27 cellular contexts compared by ENCODE assay signal in the genomic region with DNA sequence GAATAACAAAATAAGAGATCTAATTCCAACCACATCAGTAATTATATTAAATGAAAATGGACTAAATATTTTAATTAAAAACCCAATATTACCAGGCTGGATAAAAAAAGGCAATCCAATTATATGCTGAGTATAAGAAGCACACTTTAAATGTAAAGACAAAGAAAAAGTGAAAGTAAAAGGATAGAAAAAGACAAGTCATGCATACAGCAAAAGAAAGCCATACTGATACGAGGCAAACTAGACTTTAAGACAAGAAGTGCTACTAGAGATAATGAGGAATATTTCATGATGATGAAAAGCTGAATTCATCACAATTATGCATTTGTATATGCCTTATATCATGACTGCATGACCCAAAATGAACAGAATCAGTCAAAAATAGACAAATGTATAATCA.
DNase-seq lines count a peak whose midpoint lies in the region; ATAC-seq and TF ChIP-seq lines count a peak whose summit lies in the region.
"Had no signal": no experiment of that assay in that cellular context is flagged by ENCODE, and none has a peak within 500 bp of the region (broad histone marks: within the 10 kb centered on the region; RNA-seq: fewer than 3 reads in every experiment).

No MANE protein-coding gene starts in this region.

- H2AK5ac ChIP-seq in IMR-90 (ENCODE audit: low read depth, low read length), result no peak overlapping the region

- H3K27me3 ChIP-seq in IMR-90 (ENCODE audit: control insufficient read depth, insufficient read depth, low read length), result no peaks in the 10 kb centered on the region
- H3K27me3 ChIP-seq: colonic mucosa, Peyer's patch had no signal

- no peaks in the 10 kb centered on the region for H4K20me1 ChIP-seq in IMR-90 (ENCODE audit: insufficient read depth, low read length)

- H3K4me1 ChIP-seq in IMR-90 (ENCODE audit: control insufficient read depth, insufficient read depth, low read length), result no peaks in the 10 kb centered on the region
- H3K4me1 ChIP-seq: colonic mucosa, Peyer's patch, psoas muscle, SJSA1 had no signal

- H4K91ac ChIP-seq in IMR-90 (ENCODE audit: insufficient read depth, low read depth, low read length), result no peak overlapping the region

- H2AK9ac ChIP-seq in IMR-90 (replicated peaks; ENCODE audit: low read depth, low read length, poor library complexity), result no peak overlapping the region

- no peak for TF ChIP-seq RAD21 in IMR-90 (IDR thresholded peaks at IDR 0.05; ENCODE audit: low read length)

- no peak overlapping the region for H2BK20ac ChIP-seq in IMR-90 (ENCODE audit: low read depth, low read length)

- intact Hi-C loops in IMR-90 (cut with micrococcal nuclease), result no loop called here

- peak; percentile 75 for ATAC-seq in GM18502 (IDR thresholded peaks at IDR 0.05; ENCODE audit: poor library complexity, unreplicated experiment)
- peak; percentile 69 for ATAC-seq in GM21390 (IDR thresholded peaks at IDR 0.05; ENCODE audit: unreplicated experiment)
- no peak for ATAC-seq in IMR-90 (ENCODE audit: low read depth)
- ATAC-seq in GM19467 (IDR thresholded peaks at IDR 0.05; ENCODE audit: unreplicated experiment), result no peak
- ATAC-seq: activated naive CD8-positive, alpha-beta T cell treated with anti-CD3 and anti-CD28 coated beads, Interleukin-2, amount 50 U/mL, for 24 hours; K562; psoas muscle had no signal

- H2BK15ac ChIP-seq in IMR-90 (ENCODE audit: low read depth, low read length), result no peak overlapping the region

- H3K18ac ChIP-seq in IMR-90 (ENCODE audit: low read depth, low read length), result no peak overlapping the region

- H2AFZ ChIP-seq in IMR-90 (replicated peaks; ENCODE audit: low read length, poor library complexity), result no peak overlapping the region

- H3K4me3 ChIP-seq in IMR-90 (ENCODE audit: insufficient read depth, low read depth, low read length), result no peak overlapping the region
- no peak overlapping the region for H3K4me3 ChIP-seq in fibroblast of the aortic adventitia (ENCODE audit: low read depth, low read length)
- H3K4me3 ChIP-seq: colonic mucosa, K562, Peyer's patch, psoas muscle, SJSA1, skin epidermis had no signal

- no peak overlapping the region for H3K27ac ChIP-seq in IMR-90 (ENCODE audit: insufficient read depth, low read length)
- H3K27ac ChIP-seq: colonic mucosa, Peyer's patch, psoas muscle, SJSA1, skin epidermis, WERI-Rb-1 had no signal

- no peak overlapping the region for H2BK5ac ChIP-seq in IMR-90 (ENCODE audit: low read depth, low read length, poor library complexity, severe bottlenecking)

- H3K9me1 ChIP-seq in IMR-90 (ENCODE audit: insufficient read depth, low read length), result no peaks in the 10 kb centered on the region

- dilution Hi-C loops in IMR-90 (cut with HindIII; ENCODE audit: low sequenced_read_pairs, unreplicated experiment), result no loop called here

- no peak overlapping the region for H3K4ac ChIP-seq in IMR-90 (ENCODE audit: low read depth, low read length)

- no peak overlapping the region for H3K56ac ChIP-seq in IMR-90 (ENCODE audit: extremely low read depth, insufficient read depth, low read length)

- WGBS in IMR-90 (ENCODE audit: extremely low coverage in 2 of 2, insufficient read length in 1 of 2), 2 experiments, result no CpG with 5 or more reads among the region's 1 CpG

- no peak overlapping the region for H2BK120ac ChIP-seq in IMR-90 (ENCODE audit: low read depth, low read length)

- no peaks in the 10 kb centered on the region for H3K79me1 ChIP-seq in IMR-90 (ENCODE audit: low read depth in 1 of 2, low read length in 2 of 2)

- in situ Hi-C loops in IMR-90 (cut with MboI; ENCODE audit: low sequenced_read_pairs), result no loop called here

- H3K4me2 ChIP-seq in IMR-90 (ENCODE audit: low read depth, low read length), result peak overlapping the region; percentile 67

- no peak overlapping the region for H3K9ac ChIP-seq in IMR-90 (ENCODE audit: low read depth, low read length)

- BruUV-seq in IMR-90 (replicated peaks; lab: Mats Ljungman, UMichigan), result no TSS peak

- H3K14ac ChIP-seq in IMR-90 (replicated peaks; ENCODE audit: low read depth, low read length), result no peak overlapping the region

- POLR2A ChIA-PET in IMR-90 (lab: Charles Lee; ENCODE audit: unreplicated experiment), result no interaction called here

- no peak overlapping the region for H4K5ac ChIP-seq in IMR-90 (ENCODE audit: low read depth, low read length)

- no peak overlapping the region for H4K8ac ChIP-seq in IMR-90 (ENCODE audit: low read depth in 2 of 2, low read length in 2 of 2)

- TF ChIP-seq POLR2A in IMR-90 (IDR thresholded peaks at IDR 0.05; ENCODE audit: low read depth, low read length), result no peak

- no peaks in the 10 kb centered on the region for H3K36me3 ChIP-seq in IMR-90 (ENCODE audit: control insufficient read depth, insufficient read depth, low read length)
- H3K36me3 ChIP-seq: colonic mucosa, Peyer's patch, SJSA1, WERI-Rb-1 had no signal

- DNase-seq in IMR-90, result no peak
- DNase-seq in fibroblast of the aortic adventitia (ENCODE audit: low read depth), result peak; percentile 1
- DNase-seq in NCI-H187 treated with DMSO at 0.1 percent for 48 hours (lab: John Stamatoyannopoulos, UW), result no peak
- no peak for DNase-seq in NCI-H2029 (lab: John Stamatoyannopoulos, UW)
- DNase-seq in NCI-H526 (lab: John Stamatoyannopoulos, UW), result no peak
- DNase-seq: activated CD4-positive, alpha-beta T cell treated with anti-CD3 and anti-CD28 coated beads, Interleukin-2, amount 50 U/mL, for 4 hours; activated CD8-positive, alpha-beta memory T cell treated with anti-CD3 and anti-CD28 coated beads, Interleukin-2, amount 50 U/mL, for 48 hours; activated effector memory CD4-positive, alpha-beta T cell treated with Interleukin-2 at 50 U/mL for 16 hours; activated naive CD8-positive, alpha-beta T cell treated with anti-CD3 and anti-CD28 coated beads, Interleukin-2, amount 50 U/mL, for 24 hours; CD4-positive, alpha-beta T cell; colonic mucosa; DMS153; GDM1; NCI-H2081; NCI-H446 treated with DMSO at 0.1 percent for 48 hours; NK-92 treated with Interleukin-12 subunit alpha and Interleukin-12 subunit beta, amount 100 ng/mL, for 24 hours; Peyer's patch; psoas muscle; stimulated activated CD4-positive, alpha-beta T cell treated with anti-CD3 and anti-CD28 coated beads, Interleukin-2, amount 100 ng/mL, for 24 hours; stimulated activated naive CD4-positive, alpha-beta T cell; WERI-Rb-1 had no signal

- no peak overlapping the region for H3K23ac ChIP-seq in IMR-90 (ENCODE audit: low read depth, low read length)

- TF ChIP-seq CTCF in IMR-90 (conservative IDR thresholded peaks at IDR 0.05; ENCODE audit: low read depth, low read length) (no peak), fibroblast of the aortic adventitia (IDR thresholded peaks at IDR 0.05; ENCODE audit: insufficient read depth, low read length) (no peak)

- H3K9me3 ChIP-seq in IMR-90 (ENCODE audit: control insufficient read depth, insufficient read depth, low read length), result no peaks in the 10 kb centered on the region
- H3K9me3 ChIP-seq: colonic mucosa, Peyer's patch, psoas muscle, SJSA1 had no signal

- CTCF ChIA-PET in IMR-90 (lab: Yijun Ruan, JAX), result no interaction called here

TF ChIP-seq in IMR-90, 13 proteins besides CTCF, POLR2A, EP300 and RAD21:
- no peak for TF ChIP-seq FOS (IDR thresholded peaks at IDR 0.05; ENCODE audit: low read depth, low read length)
- no peak for TF ChIP-seq NFE2L2 (IDR thresholded peaks at IDR 0.05; ENCODE audit: low read depth, low read length)
- no peak for TF ChIP-seq SMC3 (IDR thresholded peaks at IDR 0.05; ENCODE audit: low read depth, low read length)
- no peak for TF ChIP-seq BHLHE40 (IDR thresholded peaks at IDR 0.05; ENCODE audit: low read depth, low read length)
- TF ChIP-seq CHD1 (IDR thresholded peaks at IDR 0.05; ENCODE audit: low read depth, low read length), result no peak
- TF ChIP-seq USF2 (IDR thresholded peaks at IDR 0.05; ENCODE audit: low read depth, low read length), result no peak
- TF ChIP-seq MAFK (IDR thresholded peaks at IDR 0.05; ENCODE audit: low read depth, low read length), result no peak
- no peak for TF ChIP-seq RFX5 (IDR thresholded peaks at IDR 0.05; ENCODE audit: low read depth, low read length)
- TF ChIP-seq MAZ (IDR thresholded peaks at IDR 0.05; ENCODE audit: borderline replicate concordance, low read depth, low read length), result no peak
- TF ChIP-seq MXI1 (IDR thresholded peaks at IDR 0.05; ENCODE audit: borderline replicate concordance, low read depth, low read length), result no peak
- no peak for TF ChIP-seq CEBPB (IDR thresholded peaks at IDR 0.05; ENCODE audit: low read depth, low read length)
- TF ChIP-seq RCOR1 (IDR thresholded peaks at IDR 0.05; ENCODE audit: insufficient replicate concordance, low read length), result no peak
- no peak for TF ChIP-seq ELK1 (IDR thresholded peaks at IDR 0.05; ENCODE audit: borderline replicate concordance, low read depth, low read length)

Comparison
In these comparisons a context has a peak if more than half of its experiments do, and no peak if none do; other contexts are left out.
1. ATAC-seq: peak in GM18502 (single experiment) and GM21390 (single experiment); none in IMR-90 (single experiment) and GM19467 (single experiment).